Comparison of ENCODE assay signal across 19 cellular contexts in genomic region chr18:61336766-61337165, GRCh38. TPM values are rescaled to one million over a fixed set of nuclear protein-coding genes. Genes with fewer than 3 reads are reported as not detected.
"Had no signal": no experiment of that assay in that cellular context is flagged by ENCODE, and none has a peak within 500 bp of the region (broad histone marks: within the 10 kb centered on the region; RNA-seq: fewer than 3 reads in every experiment).

No MANE protein-coding gene starts in this region.

- ATAC-seq: naive thymus-derived CD4-positive, alpha-beta T cell; stimulated activated memory B cell treated with anti-CD40 and anti-IgM and Interleukin-4, amounts not matched to agents 10 μg/mL and 1 μg/mL and 100 μg/mL, for 72 hours; WTC11 had no signal

- H3K4me3 ChIP-seq: mucosa of descending colon, right atrium auricular region, transverse colon had no signal

- H3K9me3 Mint-ChIP-seq: activated CD4-positive, alpha-beta memory T cell treated with anti-CD3 and anti-CD28 coated beads, Interleukin-2, amount 10 ng/mL, durations not matched to agents 7 days and 5 days; activated naive CD4-positive, alpha-beta T cell treated with anti-CD3 and anti-CD28 coated beads, Interleukin-2, amount 50 U/mL, for 24 hours; activated T-cell treated with anti-CD3 and anti-CD28 coated beads, Interleukin-2, amount 50 U/mL, for 24 hours; stimulated activated memory B cell treated with anti-CD40 and anti-IgM and Interleukin-4, amounts not matched to agents 10 μg/mL and 1 μg/mL and 100 μg/mL, for 72 hours; WTC11 had no signal

- H3K27ac ChIP-seq: brain microvascular endothelial cell, right atrium auricular region, transverse colon had no signal

- H3K36me3 ChIP-seq: brain microvascular endothelial cell, right atrium auricular region, transverse colon had no signal

- H3K27ac Mint-ChIP-seq: activated CD4-positive, alpha-beta memory T cell treated with anti-CD3 and anti-CD28 coated beads, Interleukin-2, amount 10 ng/mL, durations not matched to agents 7 days and 5 days; activated naive CD4-positive, alpha-beta T cell treated with anti-CD3 and anti-CD28 coated beads, Interleukin-2, amount 50 U/mL, for 24 hours; activated T-cell treated with anti-CD3 and anti-CD28 coated beads, Interleukin-2, amount 50 U/mL, for 24 hours; naive thymus-derived CD4-positive, alpha-beta T cell; stimulated activated memory B cell treated with anti-CD40 and anti-IgM and Interleukin-4, amounts not matched to agents 10 μg/mL and 1 μg/mL and 100 μg/mL, for 72 hours; WTC11 had no signal

- H3K36me3 Mint-ChIP-seq: activated naive CD4-positive, alpha-beta T cell treated with anti-CD3 and anti-CD28 coated beads, Interleukin-2, amount 50 U/mL, for 24 hours; stimulated activated memory B cell treated with anti-CD40 and anti-IgM and Interleukin-4, amounts not matched to agents 10 μg/mL and 1 μg/mL and 100 μg/mL, for 72 hours; WTC11 had no signal

- H3K4me1 Mint-ChIP-seq: activated CD4-positive, alpha-beta memory T cell treated with anti-CD3 and anti-CD28 coated beads, Interleukin-2, amount 10 ng/mL, durations not matched to agents 7 days and 5 days; activated naive CD4-positive, alpha-beta T cell treated with anti-CD3 and anti-CD28 coated beads, Interleukin-2, amount 50 U/mL, for 24 hours had no signal

- H3K4me3 Mint-ChIP-seq: activated CD4-positive, alpha-beta memory T cell treated with anti-CD3 and anti-CD28 coated beads, Interleukin-2, amount 10 ng/mL, durations not matched to agents 7 days and 5 days; activated naive CD4-positive, alpha-beta T cell treated with anti-CD3 and anti-CD28 coated beads, Interleukin-2, amount 50 U/mL, for 24 hours; activated T-cell treated with anti-CD3 and anti-CD28 coated beads, Interleukin-2, amount 50 U/mL, for 24 hours; naive thymus-derived CD4-positive, alpha-beta T cell; stimulated activated memory B cell treated with anti-CD40 and anti-IgM and Interleukin-4, amounts not matched to agents 10 μg/mL and 1 μg/mL and 100 μg/mL, for 72 hours; WTC11 had no signal

- DNase-seq: activated CD4-positive, alpha-beta memory T cell treated with anti-CD3 and anti-CD28 coated beads, Interleukin-2, amount 10 ng/mL, durations not matched to agents 7 days and 5 days; activated CD4-positive, alpha-beta T cell treated with anti-CD3 and anti-CD28 coated beads for 4 hours; activated effector memory CD4-positive, alpha-beta T cell treated with Interleukin-2 at 50 U/mL for 16 hours; activated T-cell treated with anti-CD3 and anti-CD28 coated beads, Interleukin-2, amount 50 U/mL, for 24 hours; brain microvascular endothelial cell; cerebellar nuclear complex; erythroblast; left colon; mucosa of descending colon; naive thymus-derived CD4-positive, alpha-beta T cell; stimulated activated CD4-positive, alpha-beta T cell treated with anti-CD3 and anti-CD28 coated beads, Interleukin-2, amount 100 ng/mL, for 48 hours; SW 1271; transverse colon had no signal

- H3K27me3 ChIP-seq: brain microvascular endothelial cell had no signal

- H3K9me3 ChIP-seq: mucosa of descending colon, right atrium auricular region, transverse colon had no signal

RNA-seq across cellular contexts. Expression of gene CDH20, which starts 3.5 kb away (rescaled TPM):
- total RNA-seq: activated CD4-positive, alpha-beta memory T cell treated with anti-CD3 and anti-CD28 coated beads, Interleukin-2, amount 10 ng/mL, durations not matched to agents 7 days and 5 days; dermis microvascular lymphatic vessel endothelial cell; left colon; mucosa of descending colon; T-helper 2 cell treated with Interferon-gamma antibody and Interleukin-4, amounts not matched to agents 100 ng/mL and 5 ng/mL, for 36 hours had no signal
